Comparison of ENCODE assay signal across 23 cellular contexts in the genomic region with DNA sequence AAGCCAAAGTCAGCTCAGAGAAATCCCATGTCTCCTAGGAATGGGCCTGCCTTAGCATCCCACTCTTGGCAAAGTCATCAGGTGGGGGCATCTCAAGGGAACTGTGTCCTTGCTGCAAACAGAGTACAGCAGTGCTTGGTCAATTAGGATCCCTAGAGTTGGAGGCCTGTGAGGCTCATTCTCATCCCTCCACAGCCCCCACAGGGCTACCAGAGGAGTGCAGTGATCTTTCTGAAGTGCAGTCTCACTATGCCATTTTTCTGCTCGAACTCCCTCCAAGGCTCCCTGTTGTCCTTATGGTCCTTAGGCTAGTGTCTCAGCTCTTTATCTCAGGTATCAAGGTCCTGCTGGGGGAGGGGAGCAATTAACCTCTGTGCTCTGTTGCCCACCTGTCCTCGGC. TPM values are rescaled to one million over a fixed set of nuclear protein-coding genes. Genes with fewer than 3 reads are reported as not detected.
DNase-seq lines count a peak whose midpoint lies in the region; ATAC-seq and TF ChIP-seq lines count a peak whose summit lies in the region.
"Had no signal": no experiment of that assay in that cellular context is flagged by ENCODE, and none has a peak within 500 bp of the region (broad histone marks: within the 10 kb centered on the region; RNA-seq: fewer than 3 reads in every experiment).

No MANE protein-coding gene starts in this region.

- H3K4me3 Mint-ChIP-seq in endodermal cell = no peak overlapping the region
- H3K4me3 Mint-ChIP-seq: CD4-positive, CD25-positive, alpha-beta regulatory T cell; CD8-positive, alpha-beta memory T cell had no signal

- TF ChIP-seq CTCF in endodermal cell (conservative IDR thresholded peaks at IDR 0.05) = peak; percentile 13
- no peak for TF ChIP-seq CTCF in upper lobe of right lung (IDR thresholded peaks at IDR 0.05)

- H3K9me3 Mint-ChIP-seq in endodermal cell = peaks cover 7% of the 10 kb centered on the region

- H3K36me3 ChIP-seq in endodermal cell (ENCODE audit: control insufficient read depth, insufficient read depth, low read length) = no peaks in the 10 kb centered on the region
- H3K36me3 ChIP-seq in upper lobe of right lung = no peaks in the 10 kb centered on the region
- H3K36me3 ChIP-seq: BE2C had no signal

- intact Hi-C loops in right cardiac atrium (cut with DNase I) = no loop called here
- intact Hi-C loops in Right ventricle myocardium inferior (cut with DNase I) = no loop called here
- intact Hi-C loops in upper lobe of right lung (cut with DNase I) = no loop called here

- peaks cover 5% of the 10 kb centered on the region for H3K27me3 Mint-ChIP-seq in endodermal cell (ENCODE audit: insufficient read depth)

- H3K4me1 ChIP-seq in right cardiac atrium (ENCODE audit: control insufficient read depth, insufficient read depth, low read length) (peaks cover 5% of the 10 kb centered on the region), endodermal cell (ENCODE audit: control insufficient read depth, insufficient read depth, low read length) (peaks cover 6% of the 10 kb centered on the region), upper lobe of right lung (no peaks in the 10 kb centered on the region)
- H3K4me1 ChIP-seq: BE2C had no signal

- H3K27ac ChIP-seq in right cardiac atrium (ENCODE audit: low read length) = peak overlapping the region; percentile 38
- no peak overlapping the region for H3K27ac ChIP-seq in endodermal cell (ENCODE audit: low read depth, low read length)
- no peak overlapping the region for H3K27ac ChIP-seq in upper lobe of right lung
- H3K27ac ChIP-seq: GM23248, HL-60 had no signal

- H3K27me3 ChIP-seq in right cardiac atrium (ENCODE audit: control insufficient read depth, insufficient read depth) (no peaks in the 10 kb centered on the region), endodermal cell (ENCODE audit: control insufficient read depth, insufficient read depth, low read length, poor library complexity, severe bottlenecking) (no peaks in the 10 kb centered on the region), upper lobe of right lung (no peaks in the 10 kb centered on the region)
- H3K27me3 ChIP-seq: BE2C had no signal

- H3K9me3 ChIP-seq in right cardiac atrium (ENCODE audit: control insufficient read depth, low read length) = no peaks in the 10 kb centered on the region
- H3K9me3 ChIP-seq in endodermal cell (ENCODE audit: control insufficient read depth, low read length) = peaks cover 12% of the 10 kb centered on the region
- H3K9me3 ChIP-seq in upper lobe of right lung = no peaks in the 10 kb centered on the region
- H3K9me3 ChIP-seq: BE2C had no signal

- 89% methylated on average over 2 of the region's 2 CpGs for WGBS in right cardiac atrium
- 70 to 75% methylated on average over 1 to 2 of the region's 2 CpGs for WGBS in endodermal cell (ENCODE audit: insufficient coverage in 1 of 2, insufficient read length in 1 of 2), 2 experiments

- peaks cover 13% of the 10 kb centered on the region for H3K4me1 Mint-ChIP-seq in endodermal cell

- DNase-seq in right cardiac atrium = no peak
- DNase-seq in Right ventricle myocardium inferior (ENCODE audit: missing footprints) = no peak
- no peak for DNase-seq in endodermal cell
- DNase-seq in upper lobe of right lung = no peak
- DNase-seq in NOMO-1 treated with DMSO at 0.1 percent for 48 hours (lab: John Stamatoyannopoulos, UW; ENCODE audit: unreplicated experiment) = no peak
- DNase-seq: ACHN; BE2C; C1 segment of cervical spinal cord; CD4-positive, CD25-positive, alpha-beta regulatory T cell; CD8-positive, alpha-beta memory T cell; COR-L47; DMS 273 treated with DMSO at 0.1 percent for 48 hours; DMS53; DND-41; EL; GM23248; HCEC 1CT had no signal

- peak overlapping the region; percentile 86 for H3K27ac Mint-ChIP-seq in endodermal cell
- H3K27ac Mint-ChIP-seq: CD8-positive, alpha-beta memory T cell had no signal

- H3K36me3 Mint-ChIP-seq in endodermal cell (ENCODE audit: low read depth) = no peaks in the 10 kb centered on the region
- H3K36me3 Mint-ChIP-seq: CD4-positive, CD25-positive, alpha-beta regulatory T cell; CD8-positive, alpha-beta memory T cell had no signal

- H3K4me3 ChIP-seq in right cardiac atrium (ENCODE audit: low read length) (no peak overlapping the region), endodermal cell (ENCODE audit: low read length) (no peak overlapping the region), upper lobe of right lung (no peak overlapping the region)
- H3K4me3 ChIP-seq: GM12878, GM23248 had no signal

- H3K9ac ChIP-seq in endodermal cell (ENCODE audit: extremely low read depth, low read length, poor library complexity, severe bottlenecking) = no peak overlapping the region
- H3K9ac ChIP-seq: GM23248 had no signal

- ATAC-seq in right cardiac atrium (no peak), Right ventricle myocardium inferior (no peak), upper lobe of right lung (peak; percentile 13), GM18519 (IDR thresholded peaks at IDR 0.05; ENCODE audit: low FRiP score, unreplicated experiment) (no peak)
- ATAC-seq: GM12878 had no signal

RNA-seq across cellular contexts. Expression of gene TMEM40, which starts 31.1 kb away (rescaled TPM):
- 1 to 10 TPM; 3.3 to 5.1 (median 3.7) TPM for total RNA-seq in right cardiac atrium
- polyA plus RNA-seq in right cardiac atrium = 5.2 TPM
- 4.2 TPM for total RNA-seq in Right ventricle myocardium inferior
- not detected for total RNA-seq in endodermal cell
- polyA plus RNA-seq in endodermal cell (2013, experiment 1 of 2) = not detected
- not detected for polyA plus RNA-seq in endodermal cell (2013, experiment 2 of 2)
- not detected for total RNA-seq in upper lobe of right lung
- total RNA-seq: A172; CD8-positive, alpha-beta memory T cell; G401; GM12878; GM23248; HT1080 had no signal
- polyA plus RNA-seq: CD4-positive, CD25-positive, alpha-beta regulatory T cell; CD8-positive, alpha-beta memory T cell; GM23248 had no signal
